7 cellular contexts compared by ENCODE assay signal in genomic region chr6:147467463-147467862, GRCh38. TPM values are rescaled to one million over a fixed set of nuclear protein-coding genes. Genes with fewer than 3 reads are reported as not detected.
"Had no signal": no experiment of that assay in that cellular context is flagged by ENCODE, and none has a peak within 500 bp of the region (broad histone marks: within the 10 kb centered on the region; RNA-seq: fewer than 3 reads in every experiment).

No MANE protein-coding gene starts in this region.

- DNase-seq: IMR-90, KG1 had no signal

- H3K27ac Mint-ChIP-seq: IgD-negative memory B cell had no signal

- H3K36me3 Mint-ChIP-seq: IgD-negative memory B cell had no signal

- H3K4me2 ChIP-seq: KMS-11 had no signal

- ATAC-seq: HepG2 had no signal

- FAIRE-seq: HepG2, HTR-8/SVneo had no signal

- H3K9ac ChIP-seq: KMS-11 had no signal

- H3K27ac ChIP-seq: HL-60, KMS-11 had no signal

RNA-seq across cellular contexts. Expression of gene SAMD5, which starts 41.0 kb away (rescaled TPM):
- polyA plus RNA-seq: IgD-negative memory B cell had no signal
